Comparison of ENCODE assay signal across 8 cellular contexts in the genomic region with DNA sequence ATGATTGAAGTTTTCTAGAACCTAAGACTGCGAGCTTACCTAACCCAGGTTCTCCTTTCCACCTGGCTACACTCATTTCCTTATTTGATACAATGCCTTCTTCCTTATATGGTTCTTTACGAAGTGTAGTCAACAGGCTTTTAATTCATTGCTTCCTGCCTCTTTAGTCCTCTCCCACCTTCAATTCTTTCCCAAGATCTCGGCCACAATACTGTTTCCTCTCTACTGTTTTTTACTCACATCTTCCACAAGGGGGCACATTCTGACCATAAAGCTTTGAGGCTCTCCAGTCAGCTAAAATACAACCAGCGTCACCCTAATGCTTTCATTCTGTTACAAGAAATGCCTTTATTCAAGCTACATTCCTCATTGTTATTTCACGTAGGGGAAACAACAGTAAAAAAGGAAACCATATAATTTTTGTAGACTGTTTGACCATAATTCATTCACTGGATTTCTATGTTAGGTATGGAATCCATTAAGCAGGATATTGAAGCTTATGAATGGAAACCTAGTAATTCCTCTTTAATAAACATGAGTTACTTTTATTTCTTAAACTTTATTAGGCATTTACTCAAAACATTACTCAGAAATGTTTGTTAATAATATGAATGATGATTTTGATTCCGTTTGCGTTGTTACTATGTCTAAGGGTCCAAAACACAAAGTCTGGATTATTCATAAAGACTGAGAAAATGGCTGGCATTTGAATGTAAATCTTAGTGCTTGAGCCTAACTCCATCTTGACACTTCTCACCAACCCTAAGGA. TPM values are rescaled to one million over a fixed set of nuclear protein-coding genes. Genes with fewer than 3 reads are reported as not detected.
DNase-seq lines count a peak whose midpoint lies in the region; ATAC-seq, FAIRE-seq and TF ChIP-seq lines count a peak whose summit lies in the region.

No MANE protein-coding gene starts in this region.

- H3F3A ChIP-seq in MM.1S (ENCODE audit: insufficient read depth, low read length), result no peaks in the 10 kb centered on the region

- H3K9me2 ChIP-seq in MM.1S (replicated peaks; ENCODE audit: insufficient read depth, low read length), result no peaks in the 10 kb centered on the region

- POLR2A ChIA-PET in A673 (lab: Charles Lee; ENCODE audit: low non-redundant PET), result interaction anchor here (1.1 kb wide), 1 partner anchor 32 kb away, joined by 3 read pairs; no protein-coding TSS in a partner anchor

- peak; percentile 79 for FAIRE-seq in GM12892 (lab: Jason Lieb, UNC)

- DNase-seq in A673 (ENCODE audit: low spot score) (peak; percentile 87), GM12892 (ENCODE audit: insufficient read length) (peak; percentile 17), MM.1S (peak; percentile 74), RKO (ENCODE audit: low spot score) (peak; percentile 92), dermis microvascular lymphatic vessel endothelial cell (ENCODE audit: low read depth in 2 of 2) (peak; percentile 61 to 93), medulla oblongata (ENCODE audit: extremely low spot score) (peak; percentile 89), ecto neural progenitor cell (ENCODE audit: low spot score) (no peak)

- peaks cover under 1% of the 10 kb centered on the region for H3K27me3 ChIP-seq in A673 (replicated peaks; ENCODE audit: insufficient read depth, low read depth, low read length, poor library complexity)
- no peaks in the 10 kb centered on the region for H3K27me3 ChIP-seq in MM.1S (replicated peaks; ENCODE audit: insufficient read depth, low read length)

- H3K36me3 ChIP-seq in A673 (ENCODE audit: insufficient read depth, low read length, poor library complexity, severe bottlenecking) (no peaks in the 10 kb centered on the region), MM.1S (replicated peaks; ENCODE audit: insufficient read depth, low read length) (no peaks in the 10 kb centered on the region)

- peak; percentile 91 for ATAC-seq in HG02623 (IDR thresholded peaks at IDR 0.05; ENCODE audit: unreplicated experiment)

- no peaks in the 10 kb centered on the region for H3K79me2 ChIP-seq in MM.1S (ENCODE audit: low read length)

- CTCF ChIA-PET in A673 (lab: Charles Lee), result interaction anchor here (0.5 to 2.3 kb wide), 7 partner anchors 38 to 781 kb away, joined by 3 to 54 read pairs (median 5); no protein-coding TSS in a partner anchor

- H3K9me3 ChIP-seq in A673 (ENCODE audit: low read depth, low read length, poor library complexity, severe bottlenecking) (no peaks in the 10 kb centered on the region), MM.1S (replicated peaks; ENCODE audit: insufficient read depth, low read length) (no peaks in the 10 kb centered on the region)

- H3K4me1 ChIP-seq in A673 (ENCODE audit: insufficient read depth, low read length, poor library complexity, severe bottlenecking) (no peaks in the 10 kb centered on the region), MM.1S (ENCODE audit: low read length) (peaks cover 8% of the 10 kb centered on the region)

- no peak overlapping the region for H3K9ac ChIP-seq in MM.1S (ENCODE audit: low read length)

- peak overlapping the region; percentile 31 for H3K4me2 ChIP-seq in MM.1S (ENCODE audit: low read depth, low read length)

- no peaks in the 10 kb centered on the region for H4K20me1 ChIP-seq in MM.1S (ENCODE audit: insufficient read depth, low read length)

- no peak overlapping the region for H3K27ac ChIP-seq in A673 (ENCODE audit: low read depth, low read length, poor library complexity, severe bottlenecking)
- no peak overlapping the region for H3K27ac ChIP-seq in MM.1S (ENCODE audit: low read length)

- no TSS peak for BruUV-seq in A673 (replicated peaks; lab: Mats Ljungman, UMichigan)

- TF ChIP-seq CTCF in A673 (conservative IDR thresholded peaks at IDR 0.05; ENCODE audit: low read depth, low read length) (peak; percentile 83), MM.1S (IDR thresholded peaks at IDR 0.05; ENCODE audit: low read length) (peak; percentile 96)

- TF ChIP-seq POLR2A in GM12892 (IDR thresholded peaks at IDR 0.05; ENCODE audit: low read depth, low read length), result no peak

- no peak overlapping the region for H2AFZ ChIP-seq in MM.1S (ENCODE audit: low read length)

- intact Hi-C loops in A673 (cut with micrococcal nuclease; ENCODE audit: unreplicated experiment), result loop anchor here (1.0 to 10.0 kb wide), 3 partner anchors 40 to 1262 kb away; no protein-coding TSS in a partner anchor

- H3K4me3 ChIP-seq in A673 (ENCODE audit: low read depth, low read length, poor library complexity, severe bottlenecking) (no peak overlapping the region), MM.1S (ENCODE audit: low read length) (no peak overlapping the region)

RNA-seq across cellular contexts. Expression of gene VEPH1, which starts 29.5 kb away (rescaled TPM):
- total RNA-seq in A673 (2021) (0.32 TPM in 1 of 2 replicates, not detected in the other), dermis microvascular lymphatic vessel endothelial cell (5.3 and 9.5 TPM in 2 replicates)
- polyA plus RNA-seq in GM12892 (2012; ENCODE audit: missing spikeins), result not detected
